27 cellular contexts compared by ENCODE assay signal in the genomic region with DNA sequence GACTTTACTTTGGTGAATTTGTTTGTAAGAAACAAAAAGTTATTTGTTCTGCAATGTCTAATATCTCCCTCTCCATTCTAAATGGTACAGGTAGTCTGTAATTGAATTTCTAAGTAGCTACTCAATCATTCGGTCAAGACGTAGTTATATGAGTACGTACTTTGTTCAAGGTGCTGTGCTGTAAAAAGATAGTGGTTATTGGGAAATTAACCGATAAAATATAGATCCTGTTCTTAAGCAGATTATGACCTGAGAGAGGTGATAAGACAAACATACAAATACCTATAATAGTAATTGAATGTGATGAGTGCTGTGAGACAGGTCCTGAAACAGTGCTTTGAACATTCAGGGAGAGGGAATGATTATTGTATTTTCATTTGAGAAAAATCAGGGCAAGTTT. TPM values are rescaled to one million over a fixed set of nuclear protein-coding genes. Genes with fewer than 3 reads are reported as not detected.
A peak's percentile ranks its signal among the peaks of the same experiment; 100 is the strongest.
DNase-seq lines count a peak whose midpoint lies in the region; ATAC-seq, FAIRE-seq and TF ChIP-seq lines count a peak whose summit lies in the region.
"Had no signal": no experiment of that assay in that cellular context is flagged by ENCODE, and none has a peak within 500 bp of the region (broad histone marks: within the 10 kb centered on the region; RNA-seq: fewer than 3 reads in every experiment).

No MANE protein-coding gene starts in this region.

- no peak for TF ChIP-seq RAD21 in K562 (CRISPR knock-in tag; conservative IDR thresholded peaks at IDR 0.05 in 1 of 2, IDR thresholded peaks at IDR 0.05 in 1 of 2)

- no peaks in the 10 kb centered on the region for H3K9me1 ChIP-seq in K562 (ENCODE audit: control insufficient read depth, insufficient read depth, low read length)

- no peak for FAIRE-seq in K562 (lab: Jason Lieb, UNC)
- FAIRE-seq: A549, GM12891, GM19239 had no signal

- no peak overlapping the region; the same call in 1 of the 2 replicates for H2AFZ ChIP-seq in K562 (ENCODE audit: low read depth, low read length)
- no peak overlapping the region for H2AFZ ChIP-seq in hepatocyte
- H2AFZ ChIP-seq in osteoblast (ENCODE audit: low read length), result no peak overlapping the region
- no peak overlapping the region for H2AFZ ChIP-seq in GM23248

- peaks cover 95% of the 10 kb centered on the region for H3K79me2 ChIP-seq in K562 (ENCODE audit: control insufficient read depth, insufficient read depth, low read length)
- peaks cover 100% of the 10 kb centered on the region for H3K79me2 ChIP-seq in hepatocyte
- H3K79me2 ChIP-seq in osteoblast (ENCODE audit: insufficient read depth, low read length), result peaks cover 52% of the 10 kb centered on the region
- H3K79me2 ChIP-seq in GM23248 (ENCODE audit: insufficient read depth), result peaks cover 91% of the 10 kb centered on the region

- H3K36me3 Mint-ChIP-seq in T-helper 17 cell (ENCODE audit: low read depth), result no peaks in the 10 kb centered on the region
- H3K36me3 Mint-ChIP-seq: CD4-positive, alpha-beta memory T cell; CD4-positive, CD25-positive, alpha-beta regulatory T cell had no signal

- no peak for TF ChIP-seq EP300 in K562 (IDR thresholded peaks at IDR 0.05; ENCODE audit: low read length)

- ATAC-seq in T-helper 17 cell, result no peak
- no peak for ATAC-seq in K562
- no peak for ATAC-seq in GM21381 (IDR thresholded peaks at IDR 0.05; ENCODE audit: unreplicated experiment)
- ATAC-seq: A549 had no signal

- DNase-seq in G401 (ENCODE audit: low spot score), result peak; percentile 20
- DNase-seq in T-helper 17 cell, result no peak
- DNase-seq in K562 (ENCODE audit: extremely low read depth in 1 of 4, low spot score in 3 of 4), result no peak
- DNase-seq in hepatocyte (ENCODE audit: low spot score), result no peak
- DNase-seq in germinal center (ENCODE audit: low spot score), result no peak
- DNase-seq in osteoblast (ENCODE audit: insufficient read length, low spot score, missing footprints), result no peak
- DNase-seq in GM23248, result no peak
- DNase-seq: BE2C; C1 segment of cervical spinal cord; CD4-positive, alpha-beta memory T cell; CD4-positive, CD25-positive, alpha-beta regulatory T cell; CD8-positive, alpha-beta memory T cell; COR-L47; DMS 273 treated with DMSO at 0.1 percent for 48 hours; DMS153; DMS53; DMS79; DND-41; EL; GF-D8 had no signal

- H3F3A ChIP-seq in GM23248 (ENCODE audit: insufficient read depth), result peaks cover 6% of the 10 kb centered on the region; the same call in 1 of the 2 replicates

- in situ Hi-C loops in G401 (cut with HindIII; ENCODE audit: low sequenced_read_pairs), result no loop called here
- in situ Hi-C loops in K562 (cut with MboI), result no loop called here
- in situ Hi-C loops in GM23248 (cut with MboI), result no loop called here

- H4K20me1 ChIP-seq in K562 (replicated peaks; ENCODE audit: control insufficient read depth, insufficient read depth, low read length) (peaks cover 6% of the 10 kb centered on the region; the same call in 1 of the 2 replicates), hepatocyte (ENCODE audit: insufficient read depth, poor library complexity, severe bottlenecking) (peaks cover 80% of the 10 kb centered on the region), osteoblast (ENCODE audit: insufficient read depth, low read length) (peaks cover 30% of the 10 kb centered on the region), GM23248 (ENCODE audit: insufficient read depth) (no peaks in the 10 kb centered on the region)

- BruUV-seq in K562 (replicated peaks; lab: Mats Ljungman, UMichigan), result no TSS peak

- WGBS in K562 (ENCODE audit: insufficient coverage, low coverage, missing lambda C conversion rate), result 17% methylated on average over 4 of the region's 4 CpGs
- 70% methylated on average over 4 of the region's 4 CpGs for whole genome bisulfite sequencing in hepatocyte (ENCODE audit: low lambda C conversion rate, missing lambda C conversion rate)
- WGBS in GM23248 (ENCODE audit: low coverage in 1 of 2, low lambda C conversion rate in 2 of 2, missing lambda C conversion rate in 2 of 2), 2 experiments, result 92 to 94% methylated on average over 4 of the region's 4 CpGs

- no peak overlapping the region for H3K4me3 ChIP-seq in K562
- H3K4me3 ChIP-seq in hepatocyte, result no peak overlapping the region
- no peak overlapping the region for H3K4me3 ChIP-seq in osteoblast (ENCODE audit: insufficient read depth, low read length)
- no peak overlapping the region for H3K4me3 ChIP-seq in GM23248
- H3K4me3 ChIP-seq: A549, BLaER1 had no signal

- H3K9ac ChIP-seq in K562 (ENCODE audit: insufficient read depth in 1 of 2, low read depth in 2 of 2, low read length in 2 of 2), result no peak overlapping the region
- H3K9ac ChIP-seq in GM23248, result no peak overlapping the region
- H3K9ac ChIP-seq: BLaER1 had no signal

- H3K4me2 ChIP-seq in K562 (ENCODE audit: insufficient read depth, low read length) (peak overlapping the region; percentile 28), hepatocyte (peak overlapping the region; percentile 66), osteoblast (ENCODE audit: insufficient read depth, low read length) (no peak overlapping the region), GM23248 (ENCODE audit: unreplicated experiment) (no peak overlapping the region)
- H3K4me2 ChIP-seq: A549, BLaER1 had no signal

- no peaks in the 10 kb centered on the region for H3K9me2 ChIP-seq in hepatocyte (replicated peaks; ENCODE audit: insufficient read depth)
- H3K9me2 ChIP-seq in GM23248 (ENCODE audit: insufficient read depth), result no peaks in the 10 kb centered on the region

- H3K27me3 ChIP-seq in K562 (ENCODE audit: control insufficient read depth in 2 of 2, insufficient read depth in 2 of 2, low read length in 2 of 2) (no peaks in the 10 kb centered on the region), hepatocyte (no peaks in the 10 kb centered on the region), osteoblast (ENCODE audit: insufficient read depth, low read length) (no peaks in the 10 kb centered on the region), GM23248 (replicated peaks; ENCODE audit: insufficient read depth) (no peaks in the 10 kb centered on the region)
- H3K27me3 ChIP-seq: BE2C, BLaER1 had no signal

- no peak for TF ChIP-seq POLR2A in K562 (conservative IDR thresholded peaks at IDR 0.05)

- H3K4me3 Mint-ChIP-seq in T-helper 17 cell, result no peak overlapping the region
- H3K4me3 Mint-ChIP-seq: CD14-positive monocyte; CD4-positive, CD25-positive, alpha-beta regulatory T cell; CD8-positive, alpha-beta memory T cell had no signal

- H3K4me1 Mint-ChIP-seq in T-helper 17 cell, result peaks cover 55% of the 10 kb centered on the region

- H3K27me3 Mint-ChIP-seq in T-helper 17 cell, result no peaks in the 10 kb centered on the region
- H3K27me3 Mint-ChIP-seq: CD4-positive, alpha-beta memory T cell; CD4-positive, CD25-positive, alpha-beta regulatory T cell; CD8-positive, alpha-beta memory T cell had no signal

- no peak for TF ChIP-seq CTCF in K562 (IDR thresholded peaks at IDR 0.05 in 2 of 3, conservative IDR thresholded peaks at IDR 0.05 in 1 of 3; ENCODE audit: insufficient read depth in 2 of 3, low read depth in 1 of 3, low read length in 3 of 3)
- TF ChIP-seq CTCF in hepatocyte (IDR thresholded peaks at IDR 0.05; ENCODE audit: poor library complexity), result no peak
- TF ChIP-seq CTCF in osteoblast (IDR thresholded peaks at IDR 0.05; ENCODE audit: extremely low read depth, low read depth, low read length), result no peak

- H3K27ac Mint-ChIP-seq in T-helper 17 cell, result peak overlapping the region; percentile 53
- H3K27ac Mint-ChIP-seq: CD8-positive, alpha-beta memory T cell had no signal

- peaks cover 0 to 33% of the 10 kb centered on the region in 2 experiments; a peak in 3 of 5 replicates for H3K4me1 ChIP-seq in K562 (replicated peaks in 1 of 2; ENCODE audit: control insufficient read depth in 2 of 2, insufficient read depth in 2 of 2, low read length in 2 of 2)
- peaks cover 22% of the 10 kb centered on the region for H3K4me1 ChIP-seq in hepatocyte (ENCODE audit: insufficient read depth)
- H3K4me1 ChIP-seq in osteoblast (ENCODE audit: insufficient read depth, low read length), result no peaks in the 10 kb centered on the region
- H3K4me1 ChIP-seq in GM23248 (ENCODE audit: insufficient read depth), result peaks cover 7% of the 10 kb centered on the region
- H3K4me1 ChIP-seq: A549, BE2C had no signal

- CTCF ChIA-PET in K562 (lab: Yijun Ruan, JAX; ENCODE audit: low intra/inter-chr PET ratio), result no interaction called here

- no peaks in the 10 kb centered on the region; the same call in 2 of the 3 replicates for H3K36me3 ChIP-seq in K562 (ENCODE audit: control insufficient read depth, insufficient read depth, low read length)
- H3K36me3 ChIP-seq in hepatocyte (replicated peaks; ENCODE audit: insufficient read depth, low read depth), result no peaks in the 10 kb centered on the region
- no peaks in the 10 kb centered on the region for H3K36me3 ChIP-seq in osteoblast (ENCODE audit: insufficient read depth, low read length)
- no peaks in the 10 kb centered on the region for H3K36me3 ChIP-seq in GM23248 (ENCODE audit: low read depth)
- H3K36me3 ChIP-seq: BE2C, BLaER1 had no signal

- no peak overlapping the region for H3K27ac ChIP-seq in K562 (ENCODE audit: extremely low read depth, low read depth, low read length)
- peak overlapping the region; percentile 15 for H3K27ac ChIP-seq in hepatocyte
- H3K27ac ChIP-seq in osteoblast (ENCODE audit: low read depth, low read length), result no peak overlapping the region
- H3K27ac ChIP-seq in GM23248, result no peak overlapping the region
- H3K27ac ChIP-seq: 22Rv1, A549, BLaER1 had no signal

- intact Hi-C loops in K562 (cut with micrococcal nuclease), result no loop called here

- POLR2A ChIA-PET in K562 (lab: Yijun Ruan, JAX), result interaction anchor here (0.6 to 0.9 kb wide), 3 partner anchors 8 to 270 kb away, joined by 3 to 4 read pairs (median 3); no protein-coding TSS in a partner anchor

- H3K9me3 ChIP-seq in T-helper 17 cell (ENCODE audit: control insufficient read depth, low read length, poor library complexity, severe bottlenecking), result no peaks in the 10 kb centered on the region
- H3K9me3 ChIP-seq in K562 (replicated peaks; ENCODE audit: control insufficient read depth, insufficient read depth, low read depth, low read length), result no peaks in the 10 kb centered on the region
- no peaks in the 10 kb centered on the region for H3K9me3 ChIP-seq in hepatocyte (ENCODE audit: low read depth)
- no peaks in the 10 kb centered on the region for H3K9me3 ChIP-seq in osteoblast (ENCODE audit: low read depth, low read length)
- H3K9me3 ChIP-seq in GM23248 (ENCODE audit: low read depth), result no peaks in the 10 kb centered on the region
- H3K9me3 ChIP-seq: A549, BE2C, BLaER1 had no signal

RNA-seq across cellular contexts. Expression of gene NCOA1, which starts 7.1 kb away (rescaled TPM):
- total RNA-seq in G401 (2014; rRNA removed; shearing (Covaris generic)), result 5.0 and 8.9 TPM in 2 replicates
- total RNA-seq in T-helper 17 cell (10 to 100 TPM; 44.2 to 47.1 TPM), K562 (2014; rRNA removed) (8.3 and 12.2 TPM in 2 replicates), K562 (2014; rRNA removed; fragmentation: Illumina TruSeq; extraction: Trizol) (19.4 and 20.3 TPM in 2 replicates), K562 (2015; rRNA removed; fragmentation: Illumina TruSeq; extraction: Trizol) (19.9 TPM in 2 replicates), K562 (2021) (16.2 and 17.0 TPM in 2 replicates), hepatocyte (51.7 and 53.9 TPM in 2 replicates), osteoblast (23.2 and 25.0 TPM in 2 replicates)
- 51.3 and 140 TPM in 2 replicates for total RNA-seq in K562 (2011; cell fraction: chromatin; rRNA removed; ENCODE audit: low replicate concordance)
- 21.5 and 31.2 TPM in 2 replicates for total RNA-seq in K562 (2011; cell fraction: nucleolus; rRNA removed)
- 55.1 and 80.0 TPM in 2 replicates for total RNA-seq in K562 (2011; cell fraction: nucleoplasm; rRNA removed)
- polyA plus RNA-seq in K562 (2011; rRNA removed) (22.2 and 25.7 TPM in 2 replicates), K562 (2014; fragmentation: Illumina TruSeq; extraction: Trizol) (17.4 and 19.7 TPM in 2 replicates), K562 (2014; fragmentation: Nextera tagmentation; extraction: Ambion mirVana) (1 to 10 TPM; 4.9 to 6.2 TPM), K562 (2014; rRNA removed) (9.4 and 10.8 TPM in 2 replicates), hepatocyte (32.5 and 39.0 TPM in 2 replicates), GM23248 (2016; fragmentation: Nextera tagmentation; extraction: Ambion mirVana) (2.5 and 2.6 TPM in 2 replicates)
- polyA plus RNA-seq in K562 (2011; cell fraction: cytosol; rRNA removed), result 12.8 and 15.5 TPM in 2 replicates
- polyA plus RNA-seq in K562 (2011; cell fraction: nucleus; rRNA removed), result 23.6 and 27.1 TPM in 2 replicates
- polyA plus RNA-seq in K562 (2012), result 12.6 and 12.9 TPM in 2 replicates
- 67.5 and 67.7 TPM in 2 replicates for polyA minus RNA-seq in K562 (2011; rRNA and poly(A)+ RNA removed)
- 14.5 and 23.9 TPM in 2 replicates for polyA minus RNA-seq in K562 (2011; cell fraction: cytosol; rRNA and poly(A)+ RNA removed)
- polyA minus RNA-seq in K562 (2011; cell fraction: nucleus; rRNA and poly(A)+ RNA removed), result 40.3 and 55.5 TPM in 2 replicates
- total RNA-seq in GM23248 (2014; rRNA removed; shearing (Covaris generic)), result 8.0 and 14.5 TPM in 2 replicates

Comparison
In these comparisons a context has a peak if more than half of its experiments do, and no peak if none do; other contexts are left out.
1. H3K4me2 ChIP-seq: peak in K562 (single experiment) and hepatocyte (single experiment); none in osteoblast (single experiment) and GM23248 (single experiment).